1 cellular context compared by ENCODE assay signal in genomic region chr15:44158111-44158510, GRCh38.
TF ChIP-seq lines count a peak whose summit lies in the region.

No MANE protein-coding gene starts in this region.

TF ChIP-seq in IMR-90, 13 proteins besides CTCF, POLR2A, EP300 and RAD21:
- TF ChIP-seq BHLHE40 (IDR thresholded peaks at IDR 0.05; ENCODE audit: low read depth, low read length) (no peak), NFE2L2 (IDR thresholded peaks at IDR 0.05; ENCODE audit: low read depth, low read length) (no peak), RFX5 (IDR thresholded peaks at IDR 0.05; ENCODE audit: low read depth, low read length) (no peak)
TF ChIP-seq in IMR-90: peak in this region for 0.
